Comparison of ENCODE assay signal across 11 cellular contexts in the genomic region with DNA sequence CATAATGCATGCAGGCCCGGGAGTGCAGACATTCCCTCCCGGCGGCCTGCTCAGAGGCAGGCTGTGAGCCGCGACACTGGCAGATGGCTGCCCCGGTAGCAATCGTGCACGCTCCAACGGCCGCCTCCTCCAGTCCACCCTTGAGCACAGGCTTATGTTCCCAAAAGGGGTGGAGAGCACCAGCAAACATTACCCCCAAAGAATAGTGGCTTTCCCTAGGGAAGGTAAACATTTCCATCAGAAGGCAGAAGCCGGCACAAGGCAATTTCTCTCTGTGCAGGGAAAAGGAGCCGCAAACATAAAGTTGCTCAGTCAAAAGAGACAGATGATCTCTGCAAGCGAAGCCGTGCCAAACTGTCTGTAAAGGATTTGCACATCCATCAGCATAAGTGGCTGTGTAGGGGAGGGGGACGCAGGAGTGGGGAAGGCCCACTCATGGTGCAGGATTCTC.
DNase-seq lines count a peak whose midpoint lies in the region; ATAC-seq and TF ChIP-seq lines count a peak whose summit lies in the region.
"Had no signal": no experiment of that assay in that cellular context is flagged by ENCODE, and none has a peak within 500 bp of the region (broad histone marks: within the 10 kb centered on the region; RNA-seq: fewer than 3 reads in every experiment).

No MANE protein-coding gene starts in this region.

- no peaks in the 10 kb centered on the region for H3K9me3 ChIP-seq in esophagus muscularis mucosa
- no peaks in the 10 kb centered on the region for H3K9me3 ChIP-seq in testis
- H3K9me3 ChIP-seq: Caco-2 had no signal

- TF ChIP-seq POLR2A in esophagus muscularis mucosa (IDR thresholded peaks at IDR 0.05; ENCODE audit: low read depth) (no peak), testis (IDR thresholded peaks at IDR 0.05) (no peak)

- WGBS in esophagus muscularis mucosa: 43% methylated on average over 15 of the region's 15 CpGs
- 46 to 73% methylated on average over 15 of the region's 15 CpGs for WGBS in testis, 2 donors

- H3K27ac ChIP-seq in esophagus muscularis mucosa (replicated peaks in 1 of 4): peak overlapping the region; percentile 78 to 87 (median 84)
- H3K27ac ChIP-seq in testis: no peak overlapping the region

- TF ChIP-seq CTCF in esophagus muscularis mucosa (IDR thresholded peaks at IDR 0.05) (no peak), testis (IDR thresholded peaks at IDR 0.05) (no peak)

- H3K36me3 ChIP-seq in esophagus muscularis mucosa (peaks cover 0 to 6% (median 0%) of the 10 kb centered on the region in 4 donors), testis (ENCODE audit: low read depth, missing control alignments) (no peaks in the 10 kb centered on the region)

- TF ChIP-seq EP300 in esophagus muscularis mucosa (IDR thresholded peaks at IDR 0.05): no peak

- intact Hi-C loops in esophagus muscularis mucosa (cut with DNase I): loop anchor here (5.0 kb wide), 1 partner anchor 77 kb away; no protein-coding TSS in a partner anchor
- intact Hi-C loops in testis (cut with DNase I; ENCODE audit: low total_unique reads): no loop called here

- H3K27me3 ChIP-seq in esophagus muscularis mucosa (no peaks in the 10 kb centered on the region), testis (no peaks in the 10 kb centered on the region)

- ATAC-seq in HG03135 (IDR thresholded peaks at IDR 0.05; ENCODE audit: unreplicated experiment): no peak
- ATAC-seq: naive thymus-derived CD8-positive, alpha-beta T cell had no signal

- H3K4me3 ChIP-seq in esophagus muscularis mucosa (peak overlapping the region in 3 of 4 donors; percentile 0 to 30 (median 15)), testis (no peak overlapping the region)

- H3K4me1 ChIP-seq in esophagus muscularis mucosa (peaks cover 24 to 74% (median 68%) of the 10 kb centered on the region in 4 donors), testis (peaks cover 17% of the 10 kb centered on the region)
- H3K4me1 ChIP-seq: Caco-2 had no signal

- DNase-seq in DMS53 treated with DMSO at 0.1 percent for 48 hours (lab: John Stamatoyannopoulos, UW; ENCODE audit: unreplicated experiment) (peak; percentile 79), NCI-H345 treated with DMSO at 0.1 percent for 48 hours (lab: John Stamatoyannopoulos, UW; ENCODE audit: unreplicated experiment) (peak; percentile 96), esophagus muscularis mucosa (ENCODE audit: extremely low spot score) (no peak), retina (peak; percentile 90), GOT3 (lab: John Stamatoyannopoulos, UW) (no peak), GF-D8 (lab: John Stamatoyannopoulos, UW) (no peak), testis (no peak)
- DNase-seq: Caco-2; naive thymus-derived CD8-positive, alpha-beta T cell; T-helper 9 cell had no signal

Comparison
In these comparisons a context has a peak if more than half of its experiments do, and no peak if none do; other contexts are left out.
1. DNase-seq: peak in DMS53 treated with DMSO at 0.1 percent for 48 hours (single experiment), NCI-H345 treated with DMSO at 0.1 percent for 48 hours (single experiment) and retina (single experiment); none in esophagus muscularis mucosa (single experiment), GOT3 (single experiment), GF-D8 (single experiment) and testis (single experiment).
2. H3K27ac ChIP-seq: peak in esophagus muscularis mucosa (4 of 4); none in testis (0 of 2).
3. H3K4me3 ChIP-seq: peak in esophagus muscularis mucosa (3 of 4); none in testis (0 of 2).